ENCODE assay signal across 20 cellular contexts in genomic region chr1:94963864-94964263, GRCh38. TPM values are rescaled to one million over a fixed set of nuclear protein-coding genes. Genes with fewer than 3 reads are reported as not detected.
DNase-seq lines count a peak whose midpoint lies in the region; ATAC-seq and TF ChIP-seq lines count a peak whose summit lies in the region.
"Had no signal": no experiment of that assay in that cellular context is flagged by ENCODE, and none has a peak within 500 bp of the region (broad histone marks: within the 10 kb centered on the region; RNA-seq: fewer than 3 reads in every experiment).

No MANE protein-coding gene starts in this region.

- no peaks in the 10 kb centered on the region for H3K27me3 ChIP-seq in naive thymus-derived CD4-positive, alpha-beta T cell (ENCODE audit: control insufficient read depth in 2 of 2, insufficient read depth in 2 of 2, low read length in 2 of 2)
- H3K27me3 ChIP-seq in vagina = no peaks in the 10 kb centered on the region
- H3K27me3 ChIP-seq: SJSA1 had no signal

- peaks cover 0 to 18% of the 10 kb centered on the region in 2 donors for H3K4me1 ChIP-seq in naive thymus-derived CD4-positive, alpha-beta T cell (ENCODE audit: control insufficient read depth in 2 of 2, insufficient read depth in 2 of 2, low read length in 2 of 2)
- H3K4me1 ChIP-seq in vagina = peaks cover 22% of the 10 kb centered on the region

- H3K36me3 Mint-ChIP-seq in activated naive CD4-positive, alpha-beta T cell treated with anti-CD3 and anti-CD28 coated beads, Interleukin-2, amount 10 ng/mL, durations not matched to agents 7 days and 5 days = no peaks in the 10 kb centered on the region
- no peaks in the 10 kb centered on the region for H3K36me3 Mint-ChIP-seq in activated naive CD4-positive, alpha-beta T cell treated with anti-CD3 and anti-CD28 coated beads, Interleukin-2, amount 50 U/mL, for 72 hours
- H3K36me3 Mint-ChIP-seq in T-helper 17 cell (ENCODE audit: low read depth) = no peaks in the 10 kb centered on the region
- H3K36me3 Mint-ChIP-seq in naive thymus-derived CD4-positive, alpha-beta T cell = peaks cover 0 to 3% (median 1%) of the 10 kb centered on the region in 5 donors

- no peak for ATAC-seq in activated naive CD4-positive, alpha-beta T cell treated with anti-CD3 and anti-CD28 coated beads, Interleukin-2, amount 50 U/mL, for 72 hours
- ATAC-seq in T-helper 17 cell = no peak
- no peak for ATAC-seq in naive thymus-derived CD4-positive, alpha-beta T cell
- no peak for ATAC-seq in HG03097 (IDR thresholded peaks at IDR 0.05; ENCODE audit: low FRiP score, unreplicated experiment)

- no peaks in the 10 kb centered on the region for H3K36me3 ChIP-seq in naive thymus-derived CD4-positive, alpha-beta T cell (ENCODE audit: control insufficient read depth in 2 of 3, insufficient read depth in 3 of 3, low read length in 3 of 3)
- no peaks in the 10 kb centered on the region for H3K36me3 ChIP-seq in vagina
- H3K36me3 ChIP-seq: SJSA1 had no signal

- DNase-seq in activated naive CD4-positive, alpha-beta T cell treated with anti-CD3 and anti-CD28 coated beads, Interleukin-2, amount 10 ng/mL, durations not matched to agents 7 days and 5 days = no peak
- no peak for DNase-seq in activated naive CD4-positive, alpha-beta T cell treated with anti-CD3 and anti-CD28 coated beads, Interleukin-2, amount 50 U/mL, for 72 hours (ENCODE audit: low spot score in 2 of 2)
- DNase-seq in T-helper 17 cell = no peak
- DNase-seq in naive thymus-derived CD4-positive, alpha-beta T cell = no peak
- DNase-seq in vagina (ENCODE audit: extremely low spot score in 2 of 2) = no peak
- DNase-seq in NCI-H510A treated with DMSO at 0.1 percent for 48 hours (lab: John Stamatoyannopoulos, UW) = no peak
- DNase-seq in retina = no peak
- DNase-seq: 8988T, C1 segment of cervical spinal cord, HFFc6, KBM-7, MM.1S, NCI-H1048, NCI-H1436, NCI-H1930, NCI-H226, NCI-H524, NCI-H82 had no signal

- peaks cover 21% of the 10 kb centered on the region for H3K4me1 Mint-ChIP-seq in activated naive CD4-positive, alpha-beta T cell treated with anti-CD3 and anti-CD28 coated beads, Interleukin-2, amount 10 ng/mL, durations not matched to agents 7 days and 5 days
- H3K4me1 Mint-ChIP-seq in T-helper 17 cell = peaks cover 6% of the 10 kb centered on the region
- H3K4me1 Mint-ChIP-seq in naive thymus-derived CD4-positive, alpha-beta T cell = peaks cover 0 to 31% (median 15%) of the 10 kb centered on the region in 7 donors

- no peak overlapping the region for H3K27ac ChIP-seq in naive thymus-derived CD4-positive, alpha-beta T cell (ENCODE audit: low read depth, low read length)
- H3K27ac ChIP-seq in vagina = peak overlapping the region; percentile 87

- no peak for TF ChIP-seq POLR2A in vagina (IDR thresholded peaks at IDR 0.05)

- no peak for TF ChIP-seq CTCF in vagina (IDR thresholded peaks at IDR 0.05)

- intact Hi-C loops in naive thymus-derived CD4-positive, alpha-beta T cell (cut with micrococcal nuclease) = loop anchor here (1.0 to 5.0 kb wide), 5 partner anchors 37 to 1057 kb away; partner anchors contain the start of genes ALG14 (in 2 of the 2), CNN3 (in 1 of the 2) and GCLM (in 1 of the 2)
- intact Hi-C loops in vagina (cut with DNase I) = no loop called here

- H3K27ac Mint-ChIP-seq in activated naive CD4-positive, alpha-beta T cell treated with anti-CD3 and anti-CD28 coated beads, Interleukin-2, amount 10 ng/mL, durations not matched to agents 7 days and 5 days = peak overlapping the region; percentile 33
- peak overlapping the region in 1 of 2 donors; percentile 81 for H3K27ac Mint-ChIP-seq in activated naive CD4-positive, alpha-beta T cell treated with anti-CD3 and anti-CD28 coated beads, Interleukin-2, amount 50 U/mL, for 72 hours
- H3K27ac Mint-ChIP-seq in T-helper 17 cell = no peak overlapping the region
- peak overlapping the region in 3 of 9 donors; percentile 25 to 54 (median 34) for H3K27ac Mint-ChIP-seq in naive thymus-derived CD4-positive, alpha-beta T cell

- no peaks in the 10 kb centered on the region for H3K27me3 Mint-ChIP-seq in activated naive CD4-positive, alpha-beta T cell treated with anti-CD3 and anti-CD28 coated beads, Interleukin-2, amount 10 ng/mL, durations not matched to agents 7 days and 5 days
- H3K27me3 Mint-ChIP-seq in T-helper 17 cell = no peaks in the 10 kb centered on the region
- H3K27me3 Mint-ChIP-seq in naive thymus-derived CD4-positive, alpha-beta T cell = no peaks in the 10 kb centered on the region

- no peaks in the 10 kb centered on the region for H3K9me3 Mint-ChIP-seq in activated naive CD4-positive, alpha-beta T cell treated with anti-CD3 and anti-CD28 coated beads, Interleukin-2, amount 10 ng/mL, durations not matched to agents 7 days and 5 days
- no peaks in the 10 kb centered on the region for H3K9me3 Mint-ChIP-seq in activated naive CD4-positive, alpha-beta T cell treated with anti-CD3 and anti-CD28 coated beads, Interleukin-2, amount 50 U/mL, for 72 hours
- no peaks in the 10 kb centered on the region for H3K9me3 Mint-ChIP-seq in naive thymus-derived CD4-positive, alpha-beta T cell
- H3K9me3 Mint-ChIP-seq: HFFc6 had no signal

- CTCF ChIA-PET in activated naive CD4-positive, alpha-beta T cell treated with anti-CD3 and anti-CD28 coated beads, Interleukin-2, amount 10 ng/mL, durations not matched to agents 7 days and 5 days (lab: Charles Lee) = no interaction called here
- CTCF ChIA-PET in naive thymus-derived CD4-positive, alpha-beta T cell (lab: Charles Lee) = no interaction called here

- H3K4me3 ChIP-seq in naive thymus-derived CD4-positive, alpha-beta T cell (ENCODE audit: low read length) = no peak overlapping the region
- no peak overlapping the region for H3K4me3 ChIP-seq in vagina
- H3K4me3 ChIP-seq: SJSA1 had no signal

- POLR2A ChIA-PET in naive thymus-derived CD4-positive, alpha-beta T cell (lab: Charles Lee) = no interaction called here

- no peak overlapping the region for H3K4me3 Mint-ChIP-seq in activated naive CD4-positive, alpha-beta T cell treated with anti-CD3 and anti-CD28 coated beads, Interleukin-2, amount 10 ng/mL, durations not matched to agents 7 days and 5 days
- H3K4me3 Mint-ChIP-seq in T-helper 17 cell = peak overlapping the region; percentile 74
- H3K4me3 Mint-ChIP-seq in naive thymus-derived CD4-positive, alpha-beta T cell = peak overlapping the region in 7 of 10 donors; percentile 12 to 69 (median 41)

- H3K9me3 ChIP-seq in T-helper 17 cell (ENCODE audit: control insufficient read depth, low read length, poor library complexity, severe bottlenecking) (no peaks in the 10 kb centered on the region), vagina (no peaks in the 10 kb centered on the region)
- no peaks in the 10 kb centered on the region for H3K9me3 ChIP-seq in naive thymus-derived CD4-positive, alpha-beta T cell (ENCODE audit: control insufficient read depth in 2 of 3, low read length in 3 of 3)
- H3K9me3 ChIP-seq: SJSA1 had no signal

RNA-seq across cellular contexts. Expression of gene CNN3, which starts 37.0 kb away (rescaled TPM):
- total RNA-seq in activated naive CD4-positive, alpha-beta T cell treated with anti-CD3 and anti-CD28 coated beads, Interleukin-2, amount 50 U/mL, for 72 hours = 1 to 10 TPM; 4.4 to 5.9 TPM
- 1 to 10 TPM in 1 of 2 donors, under 1 TPM in 1; 0.76 to 1.7 TPM for total RNA-seq in T-helper 17 cell
- 10 to 100 TPM in 2 of 5 experiments, 1 to 10 TPM in 3; 4.4 to 14.9 (median 7.4) TPM for total RNA-seq in naive thymus-derived CD4-positive, alpha-beta T cell
- polyA plus RNA-seq in naive thymus-derived CD4-positive, alpha-beta T cell = 10 to 100 TPM; 12.9 to 18.2 TPM
- 250 TPM for total RNA-seq in vagina

Comparison
In these comparisons a context has a peak if more than half of its experiments do, and no peak if none do; other contexts are left out.
1. RNA of gene CNN3, which starts 37.0 kb away (total RNA-seq): 250 TPM in vagina (single experiment); 4.4 to 14.9 TPM in naive thymus-derived CD4-positive, alpha-beta T cell, 4.4 to 5.9 TPM in activated naive CD4-positive, alpha-beta T cell treated with anti-CD3 and anti-CD28 coated beads, Interleukin-2, amount 50 U/mL, for 72 hours and 0.76 to 1.7 TPM in T-helper 17 cell; every median in the first group is over 10 times any median in the second.